25 cellular contexts compared by ENCODE assay signal in genomic region chr2:147098946-147099345, GRCh38.
"Had no signal": no experiment of that assay in that cellular context is flagged by ENCODE, and none has a peak within 500 bp of the region (broad histone marks: within the 10 kb centered on the region; RNA-seq: fewer than 3 reads in every experiment).

No MANE protein-coding gene starts in this region.

- H3K4me3 Mint-ChIP-seq: dendritic cell treated with granulocyte-macrophage colony-stimulating factor and Interleukin-4, amounts not matched to agents 40 ng/mL and 50 ng/mL, for 4 days; endodermal cell; mesothelial cell of epicardium; naive B cell; natural killer cell treated with Interleukin-12 subunit alpha and Interleukin-12 subunit beta and Interleukin-15 and Interleukin-18, amount 100 ng/mL, for 72 hours; neural crest cell; stimulated activated memory B cell treated with anti-CD40 and anti-IgM and Interleukin-4, amounts not matched to agents 10 μg/mL and 1 μg/mL and 100 μg/mL, for 72 hours; type B pancreatic cell had no signal

- H3K36me3 Mint-ChIP-seq: naive B cell; natural killer cell treated with Interleukin-12 subunit alpha and Interleukin-12 subunit beta and Interleukin-15 and Interleukin-18, amount 100 ng/mL, for 72 hours; stimulated activated memory B cell treated with anti-CD40 and anti-IgM and Interleukin-4, amounts not matched to agents 10 μg/mL and 1 μg/mL and 100 μg/mL, for 72 hours; type B pancreatic cell had no signal

- H3K4me3 ChIP-seq: esophagus muscularis mucosa, gastrocnemius medialis, lung, mucosa of descending colon, prostate gland, right atrium auricular region, skin epidermis, spleen, testis, tibial artery had no signal

- DNase-seq: effector CD8-positive, alpha-beta T cell; endodermal cell; gastrocnemius medialis; head of caudate nucleus; kidney; mesenchymal stem cell; mucosa of descending colon; naive B cell; spleen; stimulated activated CD4-positive, alpha-beta T cell treated with anti-CD3 and anti-CD28 coated beads, Interleukin-4, amount 100 ng/mL, for 4 hours; stimulated activated naive CD8-positive, alpha-beta T cell treated with anti-CD3 and anti-CD28 coated beads, Interleukin-15, Interleukin-2, amounts not matched to agents 100 U/mL and 50 U/mL, for 24 hours; substantia nigra; testis; tibial artery had no signal

- H3K4me1 Mint-ChIP-seq: naive B cell; stimulated activated memory B cell treated with anti-CD40 and anti-IgM and Interleukin-4, amounts not matched to agents 10 μg/mL and 1 μg/mL and 100 μg/mL, for 72 hours had no signal

- H3K9me3 Mint-ChIP-seq: endodermal cell; natural killer cell treated with Interleukin-12 subunit alpha and Interleukin-12 subunit beta and Interleukin-15 and Interleukin-18, amount 100 ng/mL, for 72 hours; stimulated activated memory B cell treated with anti-CD40 and anti-IgM and Interleukin-4, amounts not matched to agents 10 μg/mL and 1 μg/mL and 100 μg/mL, for 72 hours had no signal

- H3K27me3 Mint-ChIP-seq: dendritic cell treated with granulocyte-macrophage colony-stimulating factor and Interleukin-4, amounts not matched to agents 40 ng/mL and 50 ng/mL, for 4 days; stimulated activated memory B cell treated with anti-CD40 and anti-IgM and Interleukin-4, amounts not matched to agents 10 μg/mL and 1 μg/mL and 100 μg/mL, for 72 hours; type B pancreatic cell had no signal

- H3K27ac Mint-ChIP-seq: dendritic cell treated with granulocyte-macrophage colony-stimulating factor and Interleukin-4, amounts not matched to agents 40 ng/mL and 50 ng/mL, for 4 days; endodermal cell; naive B cell; natural killer cell treated with Interleukin-12 subunit alpha and Interleukin-12 subunit beta and Interleukin-15 and Interleukin-18, amount 100 ng/mL, for 72 hours; stimulated activated memory B cell treated with anti-CD40 and anti-IgM and Interleukin-4, amounts not matched to agents 10 μg/mL and 1 μg/mL and 100 μg/mL, for 72 hours had no signal
